8 cellular contexts compared by ENCODE assay signal in genomic region chr7:23570592-23571200, GRCh38. TPM values are rescaled to one million over a fixed set of nuclear protein-coding genes. Genes with fewer than 3 reads are reported as not detected.
A peak's percentile ranks its signal among the peaks of the same experiment; 100 is the strongest.
DNase-seq lines count a peak whose midpoint lies in the region; ATAC-seq and TF ChIP-seq lines count a peak whose summit lies in the region.

No MANE protein-coding gene starts in this region.

- H3T11ph ChIP-seq in H9 (ENCODE audit: low read length): no peak overlapping the region

- H2BK5ac ChIP-seq in H9 (ENCODE audit: insufficient read length, low read length): no peak overlapping the region

- no peaks in the 10 kb centered on the region; the same call in 1 of the 2 replicates for H3K4me1 ChIP-seq in H9 (ENCODE audit: insufficient read depth, low read length)

- no peak overlapping the region for H3K18ac ChIP-seq in H9 (ENCODE audit: insufficient read length, low read depth, low read length)

- H3K56ac ChIP-seq in H9 (ENCODE audit: insufficient read length, low read depth, low read length): no peak overlapping the region

- DNase-seq in GF-D8 (lab: John Stamatoyannopoulos, UW): peak; percentile 17
- peak; percentile 82 for DNase-seq in H9
- DNase-seq in NCI-H1048 (lab: John Stamatoyannopoulos, UW): peak; percentile 13
- DNase-seq in SKM-1 treated with dmso at 0.1 percent for 144 hours (lab: John Stamatoyannopoulos, UW; ENCODE audit: unreplicated experiment): peak; percentile 73
- DNase-seq in activated naive CD8-positive, alpha-beta T cell treated with anti-CD3 and anti-CD28 coated beads for 36 hours: peak; percentile 57
- DNase-seq in cardiac septum (ENCODE audit: low spot score): peak; percentile 83
- DNase-seq in pulmonary artery endothelial cell (ENCODE audit: low read depth, low spot score): peak; percentile 15

- no peak overlapping the region for H4K5ac ChIP-seq in H9 (ENCODE audit: insufficient read length, low read depth, low read length)

- H2AFZ ChIP-seq in H9 (ENCODE audit: low read length): peak overlapping the region; percentile 57

- H4K20me1 ChIP-seq in H9 (ENCODE audit: control insufficient read depth, insufficient read depth, insufficient read length): no peaks in the 10 kb centered on the region

- H3K36me3 Mint-ChIP-seq in H9 (ENCODE audit: insufficient read depth in 1 of 3, low read depth in 3 of 3): no peaks in the 10 kb centered on the region
- H3K36me3 Mint-ChIP-seq in activated naive CD8-positive, alpha-beta T cell treated with anti-CD3 and anti-CD28 coated beads for 36 hours: no peaks in the 10 kb centered on the region

- H2BK12ac ChIP-seq in H9 (ENCODE audit: insufficient read length, low read depth, low read length): no peak overlapping the region

- H3K27ac Mint-ChIP-seq in H9: 0 out of 7 replicates have a peak overlapping the region, but pooled peaks of 1 of the 3 experiments have one; percentile 2
- no peak overlapping the region for H3K27ac Mint-ChIP-seq in activated naive CD8-positive, alpha-beta T cell treated with anti-CD3 and anti-CD28 coated beads for 36 hours

- H3K79me1 ChIP-seq in H9 (ENCODE audit: insufficient read depth, low read depth, low read length, poor library complexity, severe bottlenecking): no peaks in the 10 kb centered on the region

- ATAC-seq in GM18858 (IDR thresholded peaks at IDR 0.05; ENCODE audit: unreplicated experiment): no peak

- no peaks in the 10 kb centered on the region for H3K27me3 ChIP-seq in H9 (ENCODE audit: insufficient read depth, low read length)

- H3K4me3 Mint-ChIP-seq in H9: no peak overlapping the region
- no peak overlapping the region for H3K4me3 Mint-ChIP-seq in activated naive CD8-positive, alpha-beta T cell treated with anti-CD3 and anti-CD28 coated beads for 36 hours

- peaks cover 5% of the 10 kb centered on the region in 2 experiments; a peak in 2 of 4 replicates for H3K4me1 Mint-ChIP-seq in H9
- peaks cover 1% of the 10 kb centered on the region for H3K4me1 Mint-ChIP-seq in activated naive CD8-positive, alpha-beta T cell treated with anti-CD3 and anti-CD28 coated beads for 36 hours

- H3K4me2 ChIP-seq in H9 (ENCODE audit: insufficient read depth, insufficient read length, low read length): no peak overlapping the region

- no peak overlapping the region for H2AK5ac ChIP-seq in H9 (ENCODE audit: insufficient read length, low read length)

- H3K79me2 ChIP-seq in H9 (ENCODE audit: insufficient read depth, low read length): no peaks in the 10 kb centered on the region

- no peaks in the 10 kb centered on the region for H3K27me3 Mint-ChIP-seq in H9 (ENCODE audit: low read depth)
- H3K27me3 Mint-ChIP-seq in activated naive CD8-positive, alpha-beta T cell treated with anti-CD3 and anti-CD28 coated beads for 36 hours: peaks cover 13% of the 10 kb centered on the region

- H2BK120ac ChIP-seq in H9 (ENCODE audit: low read depth, low read length, poor library complexity, severe bottlenecking): no peak overlapping the region

- no peak overlapping the region for H3K27ac ChIP-seq in H9 (ENCODE audit: insufficient read length, low read depth, low read length)

- no CpG with 5 or more reads among the region's 5 CpGs for WGBS in H9 (ENCODE audit: extremely low coverage, insufficient read length, low lambda C conversion rate)

- H3K23ac ChIP-seq in H9 (ENCODE audit: insufficient read length, low read depth, low read length): no peak overlapping the region

- H4K8ac ChIP-seq in H9 (replicated peaks; ENCODE audit: insufficient read length, low read depth, low read length): no peak overlapping the region

- H3K4ac ChIP-seq in H9 (ENCODE audit: low read depth, low read length): no peak overlapping the region

- no peaks in the 10 kb centered on the region for H3K9me3 Mint-ChIP-seq in H9
- no peaks in the 10 kb centered on the region for H3K9me3 Mint-ChIP-seq in activated naive CD8-positive, alpha-beta T cell treated with anti-CD3 and anti-CD28 coated beads for 36 hours

- H3K14ac ChIP-seq in H9 (ENCODE audit: insufficient read depth, low read length): no peak overlapping the region

- no peaks in the 10 kb centered on the region for H3K9me3 ChIP-seq in H9 (ENCODE audit: control insufficient read depth, low read depth, low read length)

- intact Hi-C loops in cardiac septum (cut with DNase I): loop anchor here (1.0 kb wide), 1 partner anchor 142 kb away; no protein-coding TSS in a partner anchor

- H4K91ac ChIP-seq in H9 (ENCODE audit: insufficient read length, low read depth, low read length): no peak overlapping the region

- H3K9ac ChIP-seq in H9 (ENCODE audit: extremely low read depth, insufficient read length, low read length): no peak overlapping the region

- no peaks in the 10 kb centered on the region for H3K23me2 ChIP-seq in H9 (ENCODE audit: insufficient read length, low read depth, low read length, poor library complexity, severe bottlenecking)

- peak; percentile 94 for TF ChIP-seq CTCF in H9 (conservative IDR thresholded peaks at IDR 0.05)

- no peak overlapping the region for H2BK15ac ChIP-seq in H9 (ENCODE audit: low read depth, low read length)

- no peak overlapping the region for H2BK20ac ChIP-seq in H9 (ENCODE audit: low read depth, low read length, poor library complexity, severe bottlenecking)

RNA-seq across cellular contexts. Expression of gene CCDC126, which starts 26.5 kb away (rescaled TPM):
- total RNA-seq in H9 (2021): 2.1 and 4.0 TPM in 2 replicates
- total RNA-seq in activated naive CD8-positive, alpha-beta T cell treated with anti-CD3 and anti-CD28 coated beads for 36 hours: 1 to 10 TPM; 3.9 to 4.3 TPM
- 10.1 TPM for total RNA-seq in cardiac septum
- 11.5 and 15.7 TPM in 2 replicates for total RNA-seq in pulmonary artery endothelial cell

RNA-seq across cellular contexts. Expression of gene TRA2A, which starts 38.9 kb away (rescaled TPM):
- 164 and 169 TPM in 2 replicates for total RNA-seq in H9 (2021)
- total RNA-seq in activated naive CD8-positive, alpha-beta T cell treated with anti-CD3 and anti-CD28 coated beads for 36 hours: 100 to 1,000 TPM; 102 to 104 TPM
- total RNA-seq in cardiac septum: 32.6 TPM
- total RNA-seq in pulmonary artery endothelial cell: 34.3 and 47.4 TPM in 2 replicates

Comparison
In these comparisons a context has a peak if more than half of its experiments do, and no peak if none do; other contexts are left out.
1. DNase-seq: peak in every context shown above with its lines; median percentile 83 in cardiac septum; 82 in H9; 73 in SKM-1 treated with dmso at 0.1 percent for 144 hours; 57 in activated naive CD8-positive, alpha-beta T cell treated with anti-CD3 and anti-CD28 coated beads for 36 hours; 17 in GF-D8; 15 in pulmonary artery endothelial cell; 13 in NCI-H1048.